In the genomic region with DNA sequence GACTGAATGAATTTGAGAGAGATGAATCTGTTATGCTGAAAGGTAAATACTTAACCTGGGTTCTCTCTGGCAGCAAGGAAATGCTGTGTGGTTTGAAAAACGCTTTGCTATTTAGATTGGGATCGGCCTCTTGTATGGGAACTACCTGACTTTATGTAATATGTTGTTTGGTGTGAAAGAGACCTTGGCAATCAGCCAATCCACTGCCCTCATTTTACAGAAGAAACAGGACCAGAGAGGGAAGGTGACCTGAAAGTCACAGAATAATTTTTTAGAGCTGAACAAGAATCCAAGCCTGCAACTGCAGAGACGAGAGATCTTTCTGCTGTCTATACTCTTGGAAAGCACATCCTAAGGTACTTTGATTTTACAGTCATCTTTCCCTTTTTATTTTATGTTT, we compare ENCODE assay signal across 8 cellular contexts. TPM values are rescaled to one million over a fixed set of nuclear protein-coding genes. Genes with fewer than 3 reads are reported as not detected.
DNase-seq lines count a peak whose midpoint lies in the region; ATAC-seq and TF ChIP-seq lines count a peak whose summit lies in the region.

No MANE protein-coding gene starts in this region.

- peak overlapping the region; percentile 94 for H3K4me3 Mint-ChIP-seq in CD8-positive, alpha-beta T cell
- peak overlapping the region; percentile 96 for H3K4me3 Mint-ChIP-seq in neural progenitor cell

- H3K4me2 ChIP-seq in neural progenitor cell, result peak overlapping the region; percentile 96

- no peak for ATAC-seq in CD8-positive, alpha-beta T cell

- peaks cover 53% of the 10 kb centered on the region for H3K4me1 Mint-ChIP-seq in CD8-positive, alpha-beta T cell (ENCODE audit: low read depth)
- H3K4me1 Mint-ChIP-seq in neural progenitor cell, result peaks cover 22% of the 10 kb centered on the region

- peaks cover 33% of the 10 kb centered on the region for H3K36me3 ChIP-seq in CD8-positive, alpha-beta T cell (ENCODE audit: insufficient read depth, low read length)
- peaks cover 29% of the 10 kb centered on the region for H3K36me3 ChIP-seq in ectodermal cell (ENCODE audit: control insufficient read depth, insufficient read depth, low read length)
- H3K36me3 ChIP-seq in neural progenitor cell, result peaks cover 11% of the 10 kb centered on the region

- TF ChIP-seq CTCF in CD8-positive, alpha-beta T cell (IDR thresholded peaks at IDR 0.05), result no peak
- no peak for TF ChIP-seq CTCF in neural progenitor cell (IDR thresholded peaks at IDR 0.05)

- no peaks in the 10 kb centered on the region for H3K27me3 ChIP-seq in CD8-positive, alpha-beta T cell (ENCODE audit: insufficient read depth, low read length)
- no peaks in the 10 kb centered on the region for H3K27me3 ChIP-seq in ectodermal cell (ENCODE audit: control insufficient read depth, insufficient read depth, low read length, poor library complexity, severe bottlenecking)
- no peaks in the 10 kb centered on the region for H3K27me3 ChIP-seq in neural progenitor cell

- no peak overlapping the region for H2AFZ ChIP-seq in neural progenitor cell (replicated peaks)

- 80 to 83% methylated on average over 3 of the region's 3 CpGs for WGBS in ectodermal cell, 2 experiments

- POLR2A ChIA-PET in CD8-positive, alpha-beta T cell (lab: Charles Lee), result interaction anchor here (0.6 to 3.1 kb wide), 6 partner anchors 11 to 215 kb away, joined by 3 to 32 read pairs (median 6); partner anchors contain the start of gene ZNF394

- peak overlapping the region; percentile 66 for H3K4me3 ChIP-seq in CD8-positive, alpha-beta T cell (ENCODE audit: low read depth, low read length)
- H3K4me3 ChIP-seq in ectodermal cell (ENCODE audit: insufficient read depth, low read depth, low read length) (peak overlapping the region; percentile 96), neural progenitor cell (peak overlapping the region; percentile 98)

- no peak for DNase-seq in CD8-positive, alpha-beta T cell
- DNase-seq in NCI-H748 (lab: John Stamatoyannopoulos, UW; ENCODE audit: unreplicated experiment), result peak; percentile 22
- no peak for DNase-seq in neural progenitor cell (ENCODE audit: low spot score)
- DNase-seq in stimulated activated CD4-positive, alpha-beta T cell treated with anti-CD3 and anti-CD28 coated beads, Interleukin-1b, Interleukin-23, amount 100 ng/mL, for 48 hours, result no peak
- no peak for DNase-seq in cerebellar cortex (ENCODE audit: low spot score)
- DNase-seq in ureter (ENCODE audit: low spot score), result no peak
- no peak for DNase-seq in COLO829 (ENCODE audit: low spot score)

- H3K9me3 ChIP-seq in CD8-positive, alpha-beta T cell (ENCODE audit: low read length), result no peaks in the 10 kb centered on the region
- H3K9me3 ChIP-seq in ectodermal cell (ENCODE audit: control insufficient read depth, low read length) (no peaks in the 10 kb centered on the region), neural progenitor cell (ENCODE audit: low read depth) (no peaks in the 10 kb centered on the region)

- peaks cover 42% of the 10 kb centered on the region for H4K20me1 ChIP-seq in neural progenitor cell (ENCODE audit: low read depth)

- no peaks in the 10 kb centered on the region for H3K27me3 Mint-ChIP-seq in CD8-positive, alpha-beta T cell (ENCODE audit: low read depth)
- H3K27me3 Mint-ChIP-seq in neural progenitor cell (ENCODE audit: insufficient read depth, low read depth), result peaks cover 6% of the 10 kb centered on the region

- peak overlapping the region; percentile 83 for H3K27ac ChIP-seq in CD8-positive, alpha-beta T cell (ENCODE audit: low read depth, low read length)
- H3K27ac ChIP-seq in ectodermal cell (ENCODE audit: insufficient read depth, low read depth, low read length, poor library complexity, severe bottlenecking), result no peak overlapping the region
- no peak overlapping the region for H3K27ac ChIP-seq in neural progenitor cell

- CTCF ChIA-PET in CD8-positive, alpha-beta T cell (lab: Charles Lee), result interaction anchor here (2.4 kb wide), 1 partner anchor 44 kb away, joined by 13 read pairs; no protein-coding TSS in a partner anchor

- peaks cover 35% of the 10 kb centered on the region for H3K4me1 ChIP-seq in CD8-positive, alpha-beta T cell (ENCODE audit: insufficient read depth, low read length)
- H3K4me1 ChIP-seq in ectodermal cell (ENCODE audit: control insufficient read depth, insufficient read depth, low read length) (peaks cover 8% of the 10 kb centered on the region), neural progenitor cell (peaks cover 15% of the 10 kb centered on the region)

- intact Hi-C loops in CD8-positive, alpha-beta T cell (cut with DNase I, micrococcal nuclease), result loop anchor here (2.0 to 10.0 kb wide), 6 partner anchors 29 to 1019 kb away; partner anchors contain the start of genes CPSF4 (in 1 of the 2), MEPCE (in 1 of the 2), PTCD1 (in 1 of the 2) and SMURF1 (in 1 of the 2)

- H3K79me2 ChIP-seq in neural progenitor cell (ENCODE audit: low read depth), result peaks cover 59% of the 10 kb centered on the region

- no peaks in the 10 kb centered on the region for H3K9me3 Mint-ChIP-seq in CD8-positive, alpha-beta T cell
- H3K9me3 Mint-ChIP-seq in neural progenitor cell, result no peaks in the 10 kb centered on the region

- H3K36me3 Mint-ChIP-seq in CD8-positive, alpha-beta T cell, result peaks cover 54% of the 10 kb centered on the region
- peaks cover 22% of the 10 kb centered on the region for H3K36me3 Mint-ChIP-seq in neural progenitor cell

- H3K27ac Mint-ChIP-seq in CD8-positive, alpha-beta T cell, result peak overlapping the region; percentile 99
- no peak overlapping the region for H3K27ac Mint-ChIP-seq in neural progenitor cell

- peak overlapping the region; percentile 93 for H3K9ac ChIP-seq in neural progenitor cell

- peaks cover 12% of the 10 kb centered on the region for H3F3A ChIP-seq in neural progenitor cell (ENCODE audit: low read depth)

RNA-seq across cellular contexts. Expression of gene BUD31, which starts 1.0 kb away (rescaled TPM):
- 100 to 1,000 TPM; 144 TPM for total RNA-seq in CD8-positive, alpha-beta T cell
- polyA plus RNA-seq in ectodermal cell (2013, experiment 1 of 4), result 88.8 TPM
- polyA plus RNA-seq in ectodermal cell (2013, experiment 2 of 4), result 90.7 TPM
- polyA plus RNA-seq in ectodermal cell (2013, experiment 3 of 4), result 92.1 TPM
- 98.8 TPM for polyA plus RNA-seq in ectodermal cell (2013, experiment 4 of 4)
- total RNA-seq in neural progenitor cell (ENCODE audit: low replicate concordance) (59.7 and 98.2 TPM in 2 replicates), ureter (104 TPM)

RNA-seq across cellular contexts. Expression of gene PDAP1, which starts 1.4 kb away (rescaled TPM):
- 10 to 100 TPM; 34.5 to 36.2 TPM for total RNA-seq in CD8-positive, alpha-beta T cell
- polyA plus RNA-seq in ectodermal cell (2013, experiment 1 of 4), result 151 TPM
- polyA plus RNA-seq in ectodermal cell (2013, experiment 2 of 4), result 146 TPM
- 125 TPM for polyA plus RNA-seq in ectodermal cell (2013, experiment 3 of 4)
- polyA plus RNA-seq in ectodermal cell (2013, experiment 4 of 4), result 136 TPM
- 136 and 170 TPM in 2 replicates for total RNA-seq in neural progenitor cell (ENCODE audit: low replicate concordance)
- total RNA-seq in ureter, result 95.1 TPM

RNA-seq across cellular contexts. Expression of gene PTCD1, which starts 28.8 kb away (rescaled TPM):
- 1 to 10 TPM; 4.2 to 4.5 TPM for total RNA-seq in CD8-positive, alpha-beta T cell
- 7.7 TPM for polyA plus RNA-seq in ectodermal cell (2013, experiment 1 of 4)
- polyA plus RNA-seq in ectodermal cell (2013, experiment 2 of 4), result 11.2 TPM
- 5.2 TPM for polyA plus RNA-seq in ectodermal cell (2013, experiment 3 of 4)
- polyA plus RNA-seq in ectodermal cell (2013, experiment 4 of 4), result 5.3 TPM
- total RNA-seq in neural progenitor cell (ENCODE audit: low replicate concordance) (8.3 and 10.5 TPM in 2 replicates), ureter (6.6 TPM)

RNA-seq across cellular contexts. Expression of gene CPSF4, which starts 28.9 kb away (rescaled TPM):
- total RNA-seq in CD8-positive, alpha-beta T cell, result 10 to 100 TPM; 33.4 to 33.9 TPM
- polyA plus RNA-seq in ectodermal cell (2013, experiment 1 of 4), result 94.1 TPM
- 94.8 TPM for polyA plus RNA-seq in ectodermal cell (2013, experiment 2 of 4)
- polyA plus RNA-seq in ectodermal cell (2013, experiment 3 of 4), result 85.4 TPM
- polyA plus RNA-seq in ectodermal cell (2013, experiment 4 of 4), result 95.3 TPM
- total RNA-seq in neural progenitor cell (ENCODE audit: low replicate concordance) (72.1 and 120 TPM in 2 replicates), ureter (40.8 TPM)

RNA-seq across cellular contexts. Expression of gene ARPC1B, which starts 35.3 kb away (rescaled TPM):
- 10 to 100 TPM; 68.5 to 70.5 TPM for total RNA-seq in CD8-positive, alpha-beta T cell
- polyA plus RNA-seq in ectodermal cell (2013, experiment 1 of 4), result 67.8 TPM
- 63.1 TPM for polyA plus RNA-seq in ectodermal cell (2013, experiment 2 of 4)
- polyA plus RNA-seq in ectodermal cell (2013, experiment 3 of 4), result 44.8 TPM
- polyA plus RNA-seq in ectodermal cell (2013, experiment 4 of 4), result 43.7 TPM
- total RNA-seq in neural progenitor cell (ENCODE audit: low replicate concordance) (23.6 and 50.5 TPM in 2 replicates), ureter (94.0 TPM)
